Comparison of ENCODE assay signal across 1 cellular context in the genomic region with DNA sequence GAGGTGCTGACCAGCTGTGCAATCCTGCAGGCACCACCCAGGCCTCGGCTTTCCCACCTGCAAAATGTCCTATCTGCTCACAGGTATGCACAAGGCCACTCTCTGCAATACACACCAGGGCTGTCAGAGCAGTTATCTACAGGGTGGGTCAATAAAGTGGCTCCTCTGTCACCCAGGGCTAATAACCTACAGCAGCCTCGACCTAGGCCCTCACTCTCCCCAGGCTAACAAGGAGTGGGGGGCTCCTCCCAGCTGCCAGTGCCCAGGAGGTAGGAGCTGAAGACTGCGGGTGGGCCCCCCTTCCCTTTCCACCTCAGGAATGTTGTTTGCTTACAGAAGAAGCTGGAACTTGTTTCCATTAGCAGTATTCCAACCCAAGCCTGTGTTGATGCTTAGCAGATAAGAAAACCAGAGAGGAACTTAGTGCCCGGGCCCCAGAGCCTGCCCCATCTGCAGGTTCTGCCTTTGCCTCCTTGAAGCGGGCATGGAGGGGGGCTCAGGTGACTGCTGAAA.
TF ChIP-seq lines count a peak whose summit lies in the region.

No MANE protein-coding gene starts in this region.

TF ChIP-seq in HepG2, 621 proteins besides CTCF, POLR2A, EP300 and RAD21 (continues in another document):
- TF ChIP-seq, protein P1, sequence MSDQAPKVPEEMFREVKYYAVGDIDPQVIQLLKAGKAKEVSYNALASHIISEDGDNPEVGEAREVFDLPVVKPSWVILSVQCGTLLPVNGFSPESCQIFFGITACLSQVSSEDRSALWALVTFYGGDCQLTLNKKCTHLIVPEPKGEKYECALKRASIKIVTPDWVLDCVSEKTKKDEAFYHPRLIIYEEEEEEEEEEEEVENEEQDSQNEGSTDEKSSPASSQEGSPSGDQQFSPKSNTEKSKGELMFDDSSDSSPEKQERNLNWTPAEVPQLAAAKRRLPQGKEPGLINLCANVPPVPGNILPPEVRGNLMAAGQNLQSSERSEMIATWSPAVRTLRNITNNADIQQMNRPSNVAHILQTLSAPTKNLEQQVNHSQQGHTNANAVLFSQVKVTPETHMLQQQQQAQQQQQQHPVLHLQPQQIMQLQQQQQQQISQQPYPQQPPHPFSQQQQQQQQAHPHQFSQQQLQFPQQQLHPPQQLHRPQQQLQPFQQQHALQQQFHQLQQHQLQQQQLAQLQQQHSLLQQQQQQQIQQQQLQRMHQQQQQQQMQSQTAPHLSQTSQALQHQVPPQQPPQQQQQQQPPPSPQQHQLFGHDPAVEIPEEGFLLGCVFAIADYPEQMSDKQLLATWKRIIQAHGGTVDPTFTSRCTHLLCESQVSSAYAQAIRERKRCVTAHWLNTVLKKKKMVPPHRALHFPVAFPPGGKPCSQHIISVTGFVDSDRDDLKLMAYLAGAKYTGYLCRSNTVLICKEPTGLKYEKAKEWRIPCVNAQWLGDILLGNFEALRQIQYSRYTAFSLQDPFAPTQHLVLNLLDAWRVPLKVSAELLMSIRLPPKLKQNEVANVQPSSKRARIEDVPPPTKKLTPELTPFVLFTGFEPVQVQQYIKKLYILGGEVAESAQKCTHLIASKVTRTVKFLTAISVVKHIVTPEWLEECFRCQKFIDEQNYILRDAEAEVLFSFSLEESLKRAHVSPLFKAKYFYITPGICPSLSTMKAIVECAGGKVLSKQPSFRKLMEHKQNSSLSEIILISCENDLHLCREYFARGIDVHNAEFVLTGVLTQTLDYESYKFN (CRISPR knock-in tag; conservative IDR thresholded peaks at IDR 0.05) = 0 out of 2 replicates have a peak, but pooled peaks have one; percentile 9
- TF ChIP-seq ZBTB21 (CRISPR knock-in tag; IDR thresholded peaks at IDR 0.05) (no peak), FOSL2 (CRISPR knock-in tag; IDR thresholded peaks at IDR 0.05) (0 out of 2 replicates have a peak, but pooled peaks have one; percentile 6), HDAC2 (CRISPR knock-in tag; IDR thresholded peaks at IDR 0.05) (0 out of 2 replicates have a peak, but pooled peaks have one; percentile 26), ZNF629 (CRISPR knock-in tag; conservative IDR thresholded peaks at IDR 0.05) (peak; percentile 94), GATAD2A (CRISPR knock-in tag; IDR thresholded peaks at IDR 0.05) (peak; percentile 30; the same call in 1 of the 2 replicates), ISL2 (CRISPR knock-in tag; IDR thresholded peaks at IDR 0.05) (0 out of 2 replicates have a peak, but pooled peaks have one; percentile 38), TARDBP (CRISPR knock-in tag; IDR thresholded peaks at IDR 0.05) (0 out of 2 replicates have a peak, but pooled peaks have one; percentile 30), ZFX (CRISPR knock-in tag; IDR thresholded peaks at IDR 0.05; ENCODE audit: low read depth) (peak; percentile 45; the same call in 1 of the 2 replicates), BORCS8-MEF2B (CRISPR knock-in tag; IDR thresholded peaks at IDR 0.05) (0 out of 2 replicates have a peak, but pooled peaks have one; percentile 23), NCOA2 (CRISPR knock-in tag; IDR thresholded peaks at IDR 0.05) (no peak), SALL1 (CRISPR knock-in tag; IDR thresholded peaks at IDR 0.05) (peak; percentile 51; the same call in 1 of the 2 replicates), ZMYM3 (CRISPR knock-in tag; IDR thresholded peaks at IDR 0.05) (0 out of 2 replicates have a peak, but pooled peaks have one; percentile 53), RBM22 (optimal IDR thresholded peaks at IDR 0.05; ENCODE audit: low read length) (peak; percentile 61), FOXK1 (CRISPR knock-in tag; IDR thresholded peaks at IDR 0.05; ENCODE audit: borderline replicate concordance, low read depth) (no peak), ZBTB7B (CRISPR knock-in tag; IDR thresholded peaks at IDR 0.05) (0 out of 2 replicates have a peak, but pooled peaks have one; percentile 34), ZNF296 (CRISPR knock-in tag; conservative IDR thresholded peaks at IDR 0.05) (0 out of 2 replicates have a peak, but pooled peaks have one; percentile 44), ONECUT2 (CRISPR knock-in tag; IDR thresholded peaks at IDR 0.05) (peak; percentile 51; the same call in 1 of the 2 replicates), ZSCAN31 (CRISPR knock-in tag; IDR thresholded peaks at IDR 0.05; ENCODE audit: low read depth) (peak; percentile 25; the same call in 1 of the 2 replicates), ZFY (CRISPR knock-in tag; IDR thresholded peaks at IDR 0.05) (peak; percentile 31; the same call in 1 of the 2 replicates), PHF21A (CRISPR knock-in tag; IDR thresholded peaks at IDR 0.05) (peak; percentile 61), TEAD3 (CRISPR knock-in tag; optimal IDR thresholded peaks at IDR 0.05; ENCODE audit: borderline replicate concordance) (peak; percentile 50), ZNF263 (CRISPR knock-in tag; IDR thresholded peaks at IDR 0.05) (no peak)
- TF ChIP-seq, protein P2, sequence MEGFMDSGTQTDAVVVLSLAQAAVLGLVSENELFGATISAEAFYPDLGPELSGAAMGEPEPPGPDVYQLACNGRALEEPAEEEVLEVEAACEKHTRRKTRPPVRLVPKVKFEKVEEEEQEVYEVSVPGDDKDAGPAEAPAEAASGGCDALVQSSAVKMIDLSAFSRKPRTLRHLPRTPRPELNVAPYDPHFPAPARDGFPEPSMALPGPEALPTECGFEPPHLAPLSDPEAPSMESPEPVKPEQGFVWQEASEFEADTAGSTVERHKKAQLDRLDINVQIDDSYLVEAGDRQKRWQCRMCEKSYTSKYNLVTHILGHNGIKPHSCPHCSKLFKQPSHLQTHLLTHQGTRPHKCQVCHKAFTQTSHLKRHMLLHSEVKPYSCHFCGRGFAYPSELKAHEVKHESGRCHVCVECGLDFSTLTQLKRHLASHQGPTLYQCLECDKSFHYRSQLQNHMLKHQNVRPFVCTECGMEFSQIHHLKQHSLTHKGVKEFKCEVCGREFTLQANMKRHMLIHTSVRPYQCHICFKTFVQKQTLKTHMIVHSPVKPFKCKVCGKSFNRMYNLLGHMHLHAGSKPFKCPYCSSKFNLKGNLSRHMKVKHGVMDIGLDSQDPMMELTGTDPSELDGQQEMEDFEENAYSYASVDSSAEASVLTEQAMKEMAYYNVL (CRISPR knock-in tag; IDR thresholded peaks at IDR 0.05; ENCODE audit: borderline replicate concordance) = no peak
- TF ChIP-seq, protein P3, sequence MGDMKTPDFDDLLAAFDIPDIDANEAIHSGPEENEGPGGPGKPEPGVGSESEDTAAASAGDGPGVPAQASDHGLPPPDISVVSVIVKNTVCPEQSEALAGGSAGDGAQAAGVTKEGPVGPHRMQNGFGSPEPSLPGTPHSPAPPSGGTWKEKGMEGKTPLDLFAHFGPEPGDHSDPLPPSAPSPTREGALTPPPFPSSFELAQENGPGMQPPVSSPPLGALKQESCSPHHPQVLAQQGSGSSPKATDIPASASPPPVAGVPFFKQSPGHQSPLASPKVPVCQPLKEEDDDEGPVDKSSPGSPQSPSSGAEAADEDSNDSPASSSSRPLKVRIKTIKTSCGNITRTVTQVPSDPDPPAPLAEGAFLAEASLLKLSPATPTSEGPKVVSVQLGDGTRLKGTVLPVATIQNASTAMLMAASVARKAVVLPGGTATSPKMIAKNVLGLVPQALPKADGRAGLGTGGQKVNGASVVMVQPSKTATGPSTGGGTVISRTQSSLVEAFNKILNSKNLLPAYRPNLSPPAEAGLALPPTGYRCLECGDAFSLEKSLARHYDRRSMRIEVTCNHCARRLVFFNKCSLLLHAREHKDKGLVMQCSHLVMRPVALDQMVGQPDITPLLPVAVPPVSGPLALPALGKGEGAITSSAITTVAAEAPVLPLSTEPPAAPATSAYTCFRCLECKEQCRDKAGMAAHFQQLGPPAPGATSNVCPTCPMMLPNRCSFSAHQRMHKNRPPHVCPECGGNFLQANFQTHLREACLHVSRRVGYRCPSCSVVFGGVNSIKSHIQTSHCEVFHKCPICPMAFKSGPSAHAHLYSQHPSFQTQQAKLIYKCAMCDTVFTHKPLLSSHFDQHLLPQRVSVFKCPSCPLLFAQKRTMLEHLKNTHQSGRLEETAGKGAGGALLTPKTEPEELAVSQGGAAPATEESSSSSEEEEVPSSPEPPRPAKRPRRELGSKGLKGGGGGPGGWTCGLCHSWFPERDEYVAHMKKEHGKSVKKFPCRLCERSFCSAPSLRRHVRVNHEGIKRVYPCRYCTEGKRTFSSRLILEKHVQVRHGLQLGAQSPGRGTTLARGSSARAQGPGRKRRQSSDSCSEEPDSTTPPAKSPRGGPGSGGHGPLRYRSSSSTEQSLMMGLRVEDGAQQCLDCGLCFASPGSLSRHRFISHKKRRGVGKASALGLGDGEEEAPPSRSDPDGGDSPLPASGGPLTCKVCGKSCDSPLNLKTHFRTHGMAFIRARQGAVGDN (CRISPR knock-in tag; IDR thresholded peaks at IDR 0.05) = peak; percentile 73
- TF ChIP-seq, protein P4, sequence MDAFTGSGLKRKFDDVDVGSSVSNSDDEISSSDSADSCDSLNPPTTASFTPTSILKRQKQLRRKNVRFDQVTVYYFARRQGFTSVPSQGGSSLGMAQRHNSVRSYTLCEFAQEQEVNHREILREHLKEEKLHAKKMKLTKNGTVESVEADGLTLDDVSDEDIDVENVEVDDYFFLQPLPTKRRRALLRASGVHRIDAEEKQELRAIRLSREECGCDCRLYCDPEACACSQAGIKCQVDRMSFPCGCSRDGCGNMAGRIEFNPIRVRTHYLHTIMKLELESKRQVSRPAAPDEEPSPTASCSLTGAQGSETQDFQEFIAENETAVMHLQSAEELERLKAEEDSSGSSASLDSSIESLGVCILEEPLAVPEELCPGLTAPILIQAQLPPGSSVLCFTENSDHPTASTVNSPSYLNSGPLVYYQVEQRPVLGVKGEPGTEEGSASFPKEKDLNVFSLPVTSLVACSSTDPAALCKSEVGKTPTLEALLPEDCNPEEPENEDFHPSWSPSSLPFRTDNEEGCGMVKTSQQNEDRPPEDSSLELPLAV (CRISPR knock-in tag; conservative IDR thresholded peaks at IDR 0.05; ENCODE audit: low read depth) = no peak
- TF ChIP-seq, protein P5, sequence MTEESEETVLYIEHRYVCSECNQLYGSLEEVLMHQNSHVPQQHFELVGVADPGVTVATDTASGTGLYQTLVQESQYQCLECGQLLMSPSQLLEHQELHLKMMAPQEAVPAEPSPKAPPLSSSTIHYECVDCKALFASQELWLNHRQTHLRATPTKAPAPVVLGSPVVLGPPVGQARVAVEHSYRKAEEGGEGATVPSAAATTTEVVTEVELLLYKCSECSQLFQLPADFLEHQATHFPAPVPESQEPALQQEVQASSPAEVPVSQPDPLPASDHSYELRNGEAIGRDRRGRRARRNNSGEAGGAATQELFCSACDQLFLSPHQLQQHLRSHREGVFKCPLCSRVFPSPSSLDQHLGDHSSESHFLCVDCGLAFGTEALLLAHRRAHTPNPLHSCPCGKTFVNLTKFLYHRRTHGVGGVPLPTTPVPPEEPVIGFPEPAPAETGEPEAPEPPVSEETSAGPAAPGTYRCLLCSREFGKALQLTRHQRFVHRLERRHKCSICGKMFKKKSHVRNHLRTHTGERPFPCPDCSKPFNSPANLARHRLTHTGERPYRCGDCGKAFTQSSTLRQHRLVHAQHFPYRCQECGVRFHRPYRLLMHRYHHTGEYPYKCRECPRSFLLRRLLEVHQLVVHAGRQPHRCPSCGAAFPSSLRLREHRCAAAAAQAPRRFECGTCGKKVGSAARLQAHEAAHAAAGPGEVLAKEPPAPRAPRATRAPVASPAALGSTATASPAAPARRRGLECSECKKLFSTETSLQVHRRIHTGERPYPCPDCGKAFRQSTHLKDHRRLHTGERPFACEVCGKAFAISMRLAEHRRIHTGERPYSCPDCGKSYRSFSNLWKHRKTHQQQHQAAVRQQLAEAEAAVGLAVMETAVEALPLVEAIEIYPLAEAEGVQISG (CRISPR knock-in tag; IDR thresholded peaks at IDR 0.05) = peak; percentile 22; the same call in 1 of the 2 replicates
- TF ChIP-seq, protein P6, sequence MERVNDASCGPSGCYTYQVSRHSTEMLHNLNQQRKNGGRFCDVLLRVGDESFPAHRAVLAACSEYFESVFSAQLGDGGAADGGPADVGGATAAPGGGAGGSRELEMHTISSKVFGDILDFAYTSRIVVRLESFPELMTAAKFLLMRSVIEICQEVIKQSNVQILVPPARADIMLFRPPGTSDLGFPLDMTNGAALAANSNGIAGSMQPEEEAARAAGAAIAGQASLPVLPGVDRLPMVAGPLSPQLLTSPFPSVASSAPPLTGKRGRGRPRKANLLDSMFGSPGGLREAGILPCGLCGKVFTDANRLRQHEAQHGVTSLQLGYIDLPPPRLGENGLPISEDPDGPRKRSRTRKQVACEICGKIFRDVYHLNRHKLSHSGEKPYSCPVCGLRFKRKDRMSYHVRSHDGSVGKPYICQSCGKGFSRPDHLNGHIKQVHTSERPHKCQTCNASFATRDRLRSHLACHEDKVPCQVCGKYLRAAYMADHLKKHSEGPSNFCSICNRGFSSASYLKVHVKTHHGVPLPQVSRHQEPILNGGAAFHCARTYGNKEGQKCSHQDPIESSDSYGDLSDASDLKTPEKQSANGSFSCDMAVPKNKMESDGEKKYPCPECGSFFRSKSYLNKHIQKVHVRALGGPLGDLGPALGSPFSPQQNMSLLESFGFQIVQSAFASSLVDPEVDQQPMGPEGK (CRISPR knock-in tag; IDR thresholded peaks at IDR 0.05) = peak; percentile 35
- TF ChIP-seq, protein P7, sequence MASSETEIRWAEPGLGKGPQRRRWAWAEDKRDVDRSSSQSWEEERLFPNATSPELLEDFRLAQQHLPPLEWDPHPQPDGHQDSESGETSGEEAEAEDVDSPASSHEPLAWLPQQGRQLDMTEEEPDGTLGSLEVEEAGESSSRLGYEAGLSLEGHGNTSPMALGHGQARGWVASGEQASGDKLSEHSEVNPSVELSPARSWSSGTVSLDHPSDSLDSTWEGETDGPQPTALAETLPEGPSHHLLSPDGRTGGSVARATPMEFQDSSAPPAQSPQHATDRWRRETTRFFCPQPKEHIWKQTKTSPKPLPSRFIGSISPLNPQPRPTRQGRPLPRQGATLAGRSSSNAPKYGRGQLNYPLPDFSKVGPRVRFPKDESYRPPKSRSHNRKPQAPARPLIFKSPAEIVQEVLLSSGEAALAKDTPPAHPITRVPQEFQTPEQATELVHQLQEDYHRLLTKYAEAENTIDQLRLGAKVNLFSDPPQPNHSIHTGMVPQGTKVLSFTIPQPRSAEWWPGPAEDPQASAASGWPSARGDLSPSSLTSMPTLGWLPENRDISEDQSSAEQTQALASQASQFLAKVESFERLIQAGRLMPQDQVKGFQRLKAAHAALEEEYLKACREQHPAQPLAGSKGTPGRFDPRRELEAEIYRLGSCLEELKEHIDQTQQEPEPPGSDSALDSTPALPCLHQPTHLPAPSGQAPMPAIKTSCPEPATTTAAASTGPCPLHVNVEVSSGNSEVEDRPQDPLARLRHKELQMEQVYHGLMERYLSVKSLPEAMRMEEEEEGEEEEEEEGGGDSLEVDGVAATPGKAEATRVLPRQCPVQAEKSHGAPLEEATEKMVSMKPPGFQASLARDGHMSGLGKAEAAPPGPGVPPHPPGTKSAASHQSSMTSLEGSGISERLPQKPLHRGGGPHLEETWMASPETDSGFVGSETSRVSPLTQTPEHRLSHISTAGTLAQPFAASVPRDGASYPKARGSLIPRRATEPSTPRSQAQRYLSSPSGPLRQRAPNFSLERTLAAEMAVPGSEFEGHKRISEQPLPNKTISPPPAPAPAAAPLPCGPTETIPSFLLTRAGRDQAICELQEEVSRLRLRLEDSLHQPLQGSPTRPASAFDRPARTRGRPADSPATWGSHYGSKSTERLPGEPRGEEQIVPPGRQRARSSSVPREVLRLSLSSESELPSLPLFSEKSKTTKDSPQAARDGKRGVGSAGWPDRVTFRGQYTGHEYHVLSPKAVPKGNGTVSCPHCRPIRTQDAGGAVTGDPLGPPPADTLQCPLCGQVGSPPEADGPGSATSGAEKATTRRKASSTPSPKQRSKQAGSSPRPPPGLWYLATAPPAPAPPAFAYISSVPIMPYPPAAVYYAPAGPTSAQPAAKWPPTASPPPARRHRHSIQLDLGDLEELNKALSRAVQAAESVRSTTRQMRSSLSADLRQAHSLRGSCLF (CRISPR knock-in tag; IDR thresholded peaks at IDR 0.05; ENCODE audit: borderline replicate concordance) = no peak
